1 cellular context compared by ENCODE assay signal in the genomic region with DNA sequence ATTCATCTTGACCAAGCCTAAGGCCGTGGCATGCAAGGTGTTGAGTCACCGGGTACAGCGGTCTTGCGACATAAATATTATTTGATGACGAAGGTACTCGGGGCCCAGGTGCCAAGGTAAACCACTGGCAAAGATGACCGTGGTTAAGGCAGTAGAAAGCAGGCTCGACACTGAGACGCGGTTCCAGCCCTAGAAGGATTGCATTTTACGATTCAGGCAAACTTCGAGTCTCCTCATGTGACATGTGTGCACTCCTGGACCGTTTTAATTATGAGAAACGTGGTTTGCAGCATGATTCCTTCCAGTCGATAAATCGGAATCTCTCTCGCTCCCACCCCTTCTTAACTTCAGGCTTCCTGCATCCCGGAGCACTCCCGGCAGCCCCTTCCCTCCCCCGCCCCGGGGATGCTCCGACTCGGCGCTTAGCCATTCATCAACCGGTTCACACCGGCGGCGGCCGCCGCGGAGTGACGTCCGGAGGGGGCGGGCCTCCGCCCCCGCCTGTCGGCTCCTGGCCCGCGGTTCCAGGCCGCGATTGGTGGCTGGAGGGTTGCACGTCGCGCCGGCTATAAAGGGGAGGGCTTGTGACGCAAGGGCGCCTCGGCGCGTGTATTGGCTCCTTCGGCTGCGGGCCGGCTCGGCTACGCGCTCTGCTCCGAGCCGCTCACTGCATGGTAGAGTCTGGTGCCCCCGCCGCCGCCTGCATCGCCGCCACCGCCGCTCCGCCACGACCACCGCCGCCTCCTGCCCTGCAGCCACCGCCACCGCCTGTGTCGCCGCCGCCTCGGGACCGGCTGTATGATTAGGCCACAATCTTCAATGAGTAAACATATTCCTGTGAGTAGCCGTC.
TF ChIP-seq lines count a peak whose summit lies in the region.

Gene LOC128125822 (plus strand): TSS at position 598 of the 850 bp plus-strand sequence.
Gene PTP4A1 (plus strand): TSS at position 598 of the 850 bp plus-strand sequence. CDS start 4,401 bp downstream, outside the sequence.

TF ChIP-seq in HepG2, 621 proteins besides CTCF, POLR2A, EP300 and RAD21 (continued from another document and continues in another):
- TF ChIP-seq RERE (CRISPR knock-in tag; IDR thresholded peaks at IDR 0.05; ENCODE audit: low read depth) (no peak), KAT7 (CRISPR knock-in tag; IDR thresholded peaks at IDR 0.05; ENCODE audit: borderline replicate concordance) (no peak; the same call in 1 of the 2 replicates), ZFP90 (CRISPR knock-in tag; IDR thresholded peaks at IDR 0.05; ENCODE audit: borderline replicate concordance) (no peak; the same call in 1 of the 2 replicates), BHLHE40 (IDR thresholded peaks at IDR 0.05; ENCODE audit: low read length) (no peak), ZNF777 (CRISPR knock-in tag; IDR thresholded peaks at IDR 0.05) (peak; percentile 15; the same call in 1 of the 2 replicates), CERS6 (CRISPR knock-in tag; IDR thresholded peaks at IDR 0.05) (no peak), ZNF484 (CRISPR knock-in tag; IDR thresholded peaks at IDR 0.05; ENCODE audit: borderline replicate concordance, low read depth) (no peak), MYNN (CRISPR knock-in tag; IDR thresholded peaks at IDR 0.05; ENCODE audit: low read depth) (no peak; the same call in 1 of the 2 replicates), POGK (CRISPR knock-in tag; conservative IDR thresholded peaks at IDR 0.05) (no peak), NRL (CRISPR knock-in tag; IDR thresholded peaks at IDR 0.05; ENCODE audit: borderline replicate concordance) (no peak), UBTF (CRISPR knock-in tag; IDR thresholded peaks at IDR 0.05) (peak; percentile 84; the same call in 1 of the 2 replicates), GTF3A (CRISPR knock-in tag; conservative IDR thresholded peaks at IDR 0.05) (peak; percentile 57; the same call in 1 of the 2 replicates), RAD51 (IDR thresholded peaks at IDR 0.05; ENCODE audit: borderline replicate concordance) (no peak), HDAC1 (CRISPR knock-in tag; IDR thresholded peaks at IDR 0.05) (peak; percentile 70), ARID4A (CRISPR knock-in tag; IDR thresholded peaks at IDR 0.05; ENCODE audit: borderline replicate concordance) (peak; percentile 83)
- TF ChIP-seq, protein P1, sequence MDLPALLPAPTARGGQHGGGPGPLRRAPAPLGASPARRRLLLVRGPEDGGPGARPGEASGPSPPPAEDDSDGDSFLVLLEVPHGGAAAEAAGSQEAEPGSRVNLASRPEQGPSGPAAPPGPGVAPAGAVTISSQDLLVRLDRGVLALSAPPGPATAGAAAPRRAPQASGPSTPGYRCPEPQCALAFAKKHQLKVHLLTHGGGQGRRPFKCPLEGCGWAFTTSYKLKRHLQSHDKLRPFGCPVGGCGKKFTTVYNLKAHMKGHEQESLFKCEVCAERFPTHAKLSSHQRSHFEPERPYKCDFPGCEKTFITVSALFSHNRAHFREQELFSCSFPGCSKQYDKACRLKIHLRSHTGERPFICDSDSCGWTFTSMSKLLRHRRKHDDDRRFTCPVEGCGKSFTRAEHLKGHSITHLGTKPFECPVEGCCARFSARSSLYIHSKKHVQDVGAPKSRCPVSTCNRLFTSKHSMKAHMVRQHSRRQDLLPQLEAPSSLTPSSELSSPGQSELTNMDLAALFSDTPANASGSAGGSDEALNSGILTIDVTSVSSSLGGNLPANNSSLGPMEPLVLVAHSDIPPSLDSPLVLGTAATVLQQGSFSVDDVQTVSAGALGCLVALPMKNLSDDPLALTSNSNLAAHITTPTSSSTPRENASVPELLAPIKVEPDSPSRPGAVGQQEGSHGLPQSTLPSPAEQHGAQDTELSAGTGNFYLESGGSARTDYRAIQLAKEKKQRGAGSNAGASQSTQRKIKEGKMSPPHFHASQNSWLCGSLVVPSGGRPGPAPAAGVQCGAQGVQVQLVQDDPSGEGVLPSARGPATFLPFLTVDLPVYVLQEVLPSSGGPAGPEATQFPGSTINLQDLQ (CRISPR knock-in tag; IDR thresholded peaks at IDR 0.05) = no peak
- TF ChIP-seq, protein P2, sequence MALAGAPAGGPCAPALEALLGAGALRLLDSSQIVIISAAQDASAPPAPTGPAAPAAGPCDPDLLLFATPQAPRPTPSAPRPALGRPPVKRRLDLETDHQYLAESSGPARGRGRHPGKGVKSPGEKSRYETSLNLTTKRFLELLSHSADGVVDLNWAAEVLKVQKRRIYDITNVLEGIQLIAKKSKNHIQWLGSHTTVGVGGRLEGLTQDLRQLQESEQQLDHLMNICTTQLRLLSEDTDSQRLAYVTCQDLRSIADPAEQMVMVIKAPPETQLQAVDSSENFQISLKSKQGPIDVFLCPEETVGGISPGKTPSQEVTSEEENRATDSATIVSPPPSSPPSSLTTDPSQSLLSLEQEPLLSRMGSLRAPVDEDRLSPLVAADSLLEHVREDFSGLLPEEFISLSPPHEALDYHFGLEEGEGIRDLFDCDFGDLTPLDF (CRISPR knock-in tag; IDR thresholded peaks at IDR 0.05) = no peak
- TF ChIP-seq, protein P3, sequence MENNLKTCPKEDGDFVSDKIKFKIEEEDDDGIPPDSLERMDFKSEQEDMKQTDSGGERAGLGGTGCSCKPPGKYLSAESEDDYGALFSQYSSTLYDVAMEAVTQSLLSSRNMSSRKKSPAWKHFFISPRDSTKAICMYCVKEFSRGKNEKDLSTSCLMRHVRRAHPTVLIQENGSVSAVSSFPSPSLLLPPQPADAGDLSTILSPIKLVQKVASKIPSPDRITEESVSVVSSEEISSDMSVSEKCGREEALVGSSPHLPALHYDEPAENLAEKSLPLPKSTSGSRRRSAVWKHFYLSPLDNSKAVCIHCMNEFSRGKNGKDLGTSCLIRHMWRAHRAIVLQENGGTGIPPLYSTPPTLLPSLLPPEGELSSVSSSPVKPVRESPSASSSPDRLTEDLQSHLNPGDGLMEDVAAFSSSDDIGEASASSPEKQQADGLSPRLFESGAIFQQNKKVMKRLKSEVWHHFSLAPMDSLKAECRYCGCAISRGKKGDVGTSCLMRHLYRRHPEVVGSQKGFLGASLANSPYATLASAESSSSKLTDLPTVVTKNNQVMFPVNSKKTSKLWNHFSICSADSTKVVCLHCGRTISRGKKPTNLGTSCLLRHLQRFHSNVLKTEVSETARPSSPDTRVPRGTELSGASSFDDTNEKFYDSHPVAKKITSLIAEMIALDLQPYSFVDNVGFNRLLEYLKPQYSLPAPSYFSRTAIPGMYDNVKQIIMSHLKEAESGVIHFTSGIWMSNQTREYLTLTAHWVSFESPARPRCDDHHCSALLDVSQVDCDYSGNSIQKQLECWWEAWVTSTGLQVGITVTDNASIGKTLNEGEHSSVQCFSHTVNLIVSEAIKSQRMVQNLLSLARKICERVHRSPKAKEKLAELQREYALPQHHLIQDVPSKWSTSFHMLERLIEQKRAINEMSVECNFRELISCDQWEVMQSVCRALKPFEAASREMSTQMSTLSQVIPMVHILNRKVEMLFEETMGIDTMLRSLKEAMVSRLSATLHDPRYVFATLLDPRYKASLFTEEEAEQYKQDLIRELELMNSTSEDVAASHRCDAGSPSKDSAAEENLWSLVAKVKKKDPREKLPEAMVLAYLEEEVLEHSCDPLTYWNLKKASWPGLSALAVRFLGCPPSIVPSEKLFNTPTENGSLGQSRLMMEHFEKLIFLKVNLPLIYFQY (CRISPR knock-in tag; IDR thresholded peaks at IDR 0.05; ENCODE audit: borderline replicate concordance) = peak; percentile 71
- TF ChIP-seq, protein P4, sequence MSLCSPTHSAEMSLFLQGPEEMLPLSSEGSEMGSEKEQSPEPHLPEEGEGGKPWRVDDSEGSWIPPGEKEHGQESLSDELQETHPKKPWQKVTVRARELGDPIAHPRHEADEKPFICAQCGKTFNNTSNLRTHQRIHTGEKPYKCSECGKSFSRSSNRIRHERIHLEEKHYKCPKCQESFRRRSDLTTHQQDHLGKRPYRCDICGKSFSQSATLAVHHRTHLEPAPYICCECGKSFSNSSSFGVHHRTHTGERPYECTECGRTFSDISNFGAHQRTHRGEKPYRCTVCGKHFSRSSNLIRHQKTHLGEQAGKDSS (CRISPR knock-in tag; IDR thresholded peaks at IDR 0.05; ENCODE audit: borderline replicate concordance, low read depth) = peak; percentile 85; the same call in 1 of the 2 replicates
